Comparison of ENCODE assay signal across 18 cellular contexts in the genomic region with DNA sequence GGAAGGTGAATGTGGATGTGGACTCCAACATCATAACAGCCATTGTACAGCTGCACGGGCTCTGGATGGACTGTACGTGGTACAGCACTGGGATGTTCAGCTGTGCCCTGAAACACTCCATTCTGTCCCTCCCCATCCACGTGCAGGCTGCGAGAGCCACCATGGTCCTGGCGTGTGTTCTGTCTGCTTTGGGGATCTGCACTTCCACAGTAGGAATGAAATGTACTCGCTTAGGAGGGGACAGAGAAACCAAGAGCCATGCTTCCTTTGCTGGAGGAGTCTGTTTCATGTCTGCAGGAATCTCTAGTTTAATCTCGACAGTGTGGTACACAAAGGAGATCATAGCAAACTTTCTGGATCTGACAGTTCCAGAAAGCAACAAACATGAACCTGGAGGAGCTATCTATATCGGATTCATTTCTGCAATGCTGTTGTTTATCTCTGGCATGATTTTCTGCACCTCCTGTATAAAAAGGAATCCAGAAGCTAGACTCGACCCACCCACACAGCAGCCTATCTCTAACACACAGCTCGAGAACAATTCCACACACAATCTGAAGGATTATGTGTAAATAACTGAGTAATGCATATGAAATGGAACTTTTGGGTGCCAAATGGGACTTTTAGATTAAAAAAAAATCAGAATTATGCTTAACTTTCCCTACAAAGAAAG. TPM values are rescaled to one million over a fixed set of nuclear protein-coding genes. Genes with fewer than 3 reads are reported as not detected.
DNase-seq lines count a peak whose midpoint lies in the region; ATAC-seq and TF ChIP-seq lines count a peak whose summit lies in the region.
"Had no signal": no experiment of that assay in that cellular context is flagged by ENCODE, and none has a peak within 500 bp of the region (broad histone marks: within the 10 kb centered on the region; RNA-seq: fewer than 3 reads in every experiment).

No MANE protein-coding gene starts in this region.

- TF ChIP-seq POLR2A in gastroesophageal sphincter (IDR thresholded peaks at IDR 0.05) (no peak), tibial nerve (IDR thresholded peaks at IDR 0.05) (no peak)

- H3K27ac Mint-ChIP-seq in WTC11 (peak overlapping the region; percentile 69; the same call in 1 of the 2 replicates), neural progenitor cell (peak overlapping the region; percentile 55)
- H3K27ac Mint-ChIP-seq: activated CD8-positive, alpha-beta T cell treated with anti-CD3 and anti-CD28 coated beads, Interleukin-2, amount 10 ng/mL, durations not matched to agents 7 days and 5 days had no signal

- no peak overlapping the region for H3K4me2 ChIP-seq in neural progenitor cell

- intact Hi-C loops in left lung (cut with DNase I) = no loop called here

- H2AFZ ChIP-seq in neural progenitor cell (replicated peaks) = no peak overlapping the region

- H3K79me2 ChIP-seq in neural progenitor cell (ENCODE audit: low read depth) = no peaks in the 10 kb centered on the region

- H3K4me1 ChIP-seq in gastroesophageal sphincter (peaks cover 20 to 50% (median 21%) of the 10 kb centered on the region in 3 donors), neural progenitor cell (peaks cover 23% of the 10 kb centered on the region), tibial nerve (peaks cover 0 to 52% (median 22%) of the 10 kb centered on the region in 4 donors), left lung (peaks cover 0 to 3% of the 10 kb centered on the region in 2 donors)
- H3K4me1 ChIP-seq: colonic mucosa had no signal

- H3K36me3 Mint-ChIP-seq in WTC11 = peaks cover 22% of the 10 kb centered on the region
- H3K36me3 Mint-ChIP-seq in neural progenitor cell = peaks cover 18% of the 10 kb centered on the region

- H3K27me3 Mint-ChIP-seq in WTC11 (ENCODE audit: low read depth) (no peaks in the 10 kb centered on the region), neural progenitor cell (ENCODE audit: insufficient read depth, low read depth) (no peaks in the 10 kb centered on the region)

- H3K27me3 ChIP-seq in gastroesophageal sphincter = no peaks in the 10 kb centered on the region
- no peaks in the 10 kb centered on the region for H3K27me3 ChIP-seq in neural progenitor cell
- H3K27me3 ChIP-seq in tibial nerve = no peaks in the 10 kb centered on the region
- no peaks in the 10 kb centered on the region for H3K27me3 ChIP-seq in left lung
- H3K27me3 ChIP-seq: colonic mucosa, neutrophil had no signal

- H3K9me3 ChIP-seq in gastroesophageal sphincter (no peaks in the 10 kb centered on the region), neural progenitor cell (ENCODE audit: low read depth) (no peaks in the 10 kb centered on the region), tibial nerve (no peaks in the 10 kb centered on the region), left lung (no peaks in the 10 kb centered on the region)
- H3K9me3 ChIP-seq: colonic mucosa, neutrophil had no signal

- ATAC-seq in WTC11 (no peak), gastroesophageal sphincter (peak; percentile 20), GM21381 (IDR thresholded peaks at IDR 0.05; ENCODE audit: unreplicated experiment) (no peak), left lung (no peak), HG02981 (IDR thresholded peaks at IDR 0.05; ENCODE audit: unreplicated experiment) (no peak)
- ATAC-seq: activated CD8-positive, alpha-beta T cell treated with anti-CD3 and anti-CD28 coated beads, Interleukin-2, amount 10 ng/mL, durations not matched to agents 7 days and 5 days; HCT116; HepG2 had no signal

- no peak overlapping the region for H3K4me3 Mint-ChIP-seq in WTC11
- no peak overlapping the region for H3K4me3 Mint-ChIP-seq in neural progenitor cell
- H3K4me3 Mint-ChIP-seq: activated CD8-positive, alpha-beta T cell treated with anti-CD3 and anti-CD28 coated beads, Interleukin-2, amount 10 ng/mL, durations not matched to agents 7 days and 5 days had no signal

- H3K9me3 Mint-ChIP-seq in WTC11 (no peaks in the 10 kb centered on the region), neural progenitor cell (no peaks in the 10 kb centered on the region)

- no peak overlapping the region for H3K4me3 ChIP-seq in gastroesophageal sphincter
- H3K4me3 ChIP-seq in neural progenitor cell = no peak overlapping the region
- no peak overlapping the region for H3K4me3 ChIP-seq in tibial nerve
- H3K4me3 ChIP-seq in left lung = no peak overlapping the region
- H3K4me3 ChIP-seq: colonic mucosa had no signal

- DNase-seq in WTC11 (ENCODE audit: low spot score) = no peak
- no peak for DNase-seq in neural progenitor cell (ENCODE audit: low spot score)
- DNase-seq in tibial nerve (ENCODE audit: low spot score in 2 of 2) = no peak
- DNase-seq in DMS79 (lab: John Stamatoyannopoulos, UW) = no peak
- DNase-seq in left lung = no peak
- DNase-seq: activated CD8-positive, alpha-beta T cell treated with anti-CD3 and anti-CD28 coated beads, Interleukin-2, amount 10 ng/mL, durations not matched to agents 7 days and 5 days; colonic mucosa; kidney glomerular epithelial cell; NCI-H1436; NCI-H69 had no signal

- CTCF ChIA-PET in WTC11 (lab: Charles Lee) = interaction anchor here (0.7 kb wide), 1 partner anchor 28 kb away, joined by 4 read pairs; no protein-coding TSS in a partner anchor

- TF ChIP-seq CTCF in WTC11 (IDR thresholded peaks at IDR 0.05) (no peak), gastroesophageal sphincter (IDR thresholded peaks at IDR 0.05) (no peak), neural progenitor cell (IDR thresholded peaks at IDR 0.05) (no peak), tibial nerve (IDR thresholded peaks at IDR 0.05) (no peak), left lung (IDR thresholded peaks at IDR 0.05) (no peak)

- TF ChIP-seq EP300 in gastroesophageal sphincter (IDR thresholded peaks at IDR 0.05) (no peak), tibial nerve (IDR thresholded peaks at IDR 0.05) (no peak)

- H3K36me3 ChIP-seq in gastroesophageal sphincter = peaks cover 0 to 8% of the 10 kb centered on the region in 2 donors
- H3K36me3 ChIP-seq in neural progenitor cell = no peaks in the 10 kb centered on the region
- H3K36me3 ChIP-seq in tibial nerve = peaks cover 0 to 8% (median 0%) of the 10 kb centered on the region in 3 donors
- peaks cover 0 to 9% of the 10 kb centered on the region in 2 donors for H3K36me3 ChIP-seq in left lung
- H3K36me3 ChIP-seq: colonic mucosa, neutrophil had no signal

- peak overlapping the region in 3 of 4 donors; percentile 58 to 72 (median 64) for H3K27ac ChIP-seq in gastroesophageal sphincter
- H3K27ac ChIP-seq in neural progenitor cell = no peak overlapping the region
- peak overlapping the region; percentile 8 to 68 (median 43) for H3K27ac ChIP-seq in tibial nerve
- no peak overlapping the region for H3K27ac ChIP-seq in left lung
- H3K27ac ChIP-seq: C4-2B, colonic mucosa, neutrophil had no signal

- H4K20me1 ChIP-seq in neural progenitor cell (ENCODE audit: low read depth) = no peaks in the 10 kb centered on the region

- no peaks in the 10 kb centered on the region for H3F3A ChIP-seq in neural progenitor cell (ENCODE audit: low read depth)

- no peak overlapping the region for H3K9ac ChIP-seq in neural progenitor cell

- WGBS in gastroesophageal sphincter (ENCODE audit: low coverage in 1 of 2), 2 donors = 16 to 35% methylated on average over 5 to 7 of the region's 10 CpGs
- 36 to 41% methylated on average over 10 of the region's 10 CpGs for WGBS in tibial nerve, 2 donors

- POLR2A ChIA-PET in WTC11 (lab: Charles Lee) = no interaction called here

- H3K4me1 Mint-ChIP-seq in WTC11 = peaks cover 20% of the 10 kb centered on the region
- peaks cover 36% of the 10 kb centered on the region for H3K4me1 Mint-ChIP-seq in neural progenitor cell

TF ChIP-seq in WTC11, 78 proteins besides CTCF, POLR2A, EP300 and RAD21:
- TF ChIP-seq, protein P1, sequence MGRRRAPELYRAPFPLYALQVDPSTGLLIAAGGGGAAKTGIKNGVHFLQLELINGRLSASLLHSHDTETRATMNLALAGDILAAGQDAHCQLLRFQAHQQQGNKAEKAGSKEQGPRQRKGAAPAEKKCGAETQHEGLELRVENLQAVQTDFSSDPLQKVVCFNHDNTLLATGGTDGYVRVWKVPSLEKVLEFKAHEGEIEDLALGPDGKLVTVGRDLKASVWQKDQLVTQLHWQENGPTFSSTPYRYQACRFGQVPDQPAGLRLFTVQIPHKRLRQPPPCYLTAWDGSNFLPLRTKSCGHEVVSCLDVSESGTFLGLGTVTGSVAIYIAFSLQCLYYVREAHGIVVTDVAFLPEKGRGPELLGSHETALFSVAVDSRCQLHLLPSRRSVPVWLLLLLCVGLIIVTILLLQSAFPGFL (CRISPR knock-in tag; IDR thresholded peaks at IDR 0.05; ENCODE audit: borderline replicate concordance) = no peak

RNA-seq across cellular contexts. Expression of gene CLDN20, which starts 12.1 kb away (rescaled TPM):
- total RNA-seq in WTC11 (2021) (not detected in 3 replicates), gastroesophageal sphincter (under 1 TPM in 1 of 4 donors, not detected in 3; 0.27 TPM), neural progenitor cell (ENCODE audit: low replicate concordance) (not detected in 2 replicates), tibial nerve (1 to 10 TPM; 1.5 to 4.4 (median 3.3) TPM), left lung (not detected)
- total RNA-seq: activated CD8-positive, alpha-beta T cell treated with anti-CD3 and anti-CD28 coated beads, Interleukin-2, amount 10 ng/mL, durations not matched to agents 7 days and 5 days; colonic mucosa; HepG2; RPMI7951 had no signal

RNA-seq across cellular contexts. Expression of gene TFB1M, which starts 38.3 kb away (rescaled TPM):
- 40.7 to 43.6 TPM (median 41.8 TPM) in 3 replicates for total RNA-seq in WTC11 (2021)
- total RNA-seq in gastroesophageal sphincter = 10 to 100 TPM in 3 of 4 donors, 1 to 10 TPM in 1; 6.7 to 16.4 (median 12.5) TPM
- total RNA-seq in neural progenitor cell (ENCODE audit: low replicate concordance) = 24.1 and 24.6 TPM in 2 replicates
- total RNA-seq in tibial nerve = 10 to 100 TPM; 21.4 to 52.7 (median 22.1) TPM
- total RNA-seq in left lung = 10 to 100 TPM; 20.6 to 21.0 TPM

Comparison
In these comparisons a context has a peak if more than half of its experiments do, and no peak if none do; other contexts are left out.
1. H3K27ac ChIP-seq: peak in gastroesophageal sphincter (3 of 4) and tibial nerve (4 of 4); none in neural progenitor cell (single experiment) and left lung (0 of 2).